In genomic region chr6:149107973-149108372, GRCh38 we compare ENCODE assay signal across 1 cellular context.
TF ChIP-seq lines count a peak whose summit lies in the region.

No MANE protein-coding gene starts in this region.

TF ChIP-seq in H1, 55 proteins besides CTCF, POLR2A, EP300 and RAD21:
- TF ChIP-seq JUND (IDR thresholded peaks at IDR 0.05; ENCODE audit: low read length) (no peak), POU5F1 (IDR thresholded peaks at IDR 0.05; ENCODE audit: low read depth, low read length) (no peak), SUZ12 (IDR thresholded peaks at IDR 0.05; ENCODE audit: low read length) (no peak), ZNF274 (IDR thresholded peaks at IDR 0.05; ENCODE audit: borderline replicate concordance, extremely low read depth, low read length) (no peak), TAF1 (IDR thresholded peaks at IDR 0.05; ENCODE audit: low read depth, low read length) (no peak), CBX5 (IDR thresholded peaks at IDR 0.05; ENCODE audit: low read depth, low read length) (no peak), KDM4A (IDR thresholded peaks at IDR 0.05; ENCODE audit: low read depth, low read length, severe bottlenecking) (no peak), EZH2 (IDR thresholded peaks at IDR 0.05; ENCODE audit: low read depth, low read length, severe bottlenecking) (no peak), HDAC6 (IDR thresholded peaks at IDR 0.05; ENCODE audit: low read depth, low read length) (no peak), CREB1 (IDR thresholded peaks at IDR 0.05) (no peak), ASH2L (IDR thresholded peaks at IDR 0.05; ENCODE audit: low read length) (no peak), ATF3 (IDR thresholded peaks at IDR 0.05; ENCODE audit: insufficient read depth, low read depth, low read length) (no peak), NANOG (IDR thresholded peaks at IDR 0.05; ENCODE audit: insufficient read depth, low read depth, low read length, poor library complexity, severe bottlenecking) (no peak), PHF8 (conservative IDR thresholded peaks at IDR 0.05; ENCODE audit: low read depth, low read length) (no peak), GTF2F1 (IDR thresholded peaks at IDR 0.05; ENCODE audit: borderline replicate concordance, low read depth, low read length) (no peak), SIRT6 (IDR thresholded peaks at IDR 0.05; ENCODE audit: low read length) (no peak)
TF ChIP-seq in H1: peak in this region for 0.
